1 cellular context compared by ENCODE assay signal in the genomic region with DNA sequence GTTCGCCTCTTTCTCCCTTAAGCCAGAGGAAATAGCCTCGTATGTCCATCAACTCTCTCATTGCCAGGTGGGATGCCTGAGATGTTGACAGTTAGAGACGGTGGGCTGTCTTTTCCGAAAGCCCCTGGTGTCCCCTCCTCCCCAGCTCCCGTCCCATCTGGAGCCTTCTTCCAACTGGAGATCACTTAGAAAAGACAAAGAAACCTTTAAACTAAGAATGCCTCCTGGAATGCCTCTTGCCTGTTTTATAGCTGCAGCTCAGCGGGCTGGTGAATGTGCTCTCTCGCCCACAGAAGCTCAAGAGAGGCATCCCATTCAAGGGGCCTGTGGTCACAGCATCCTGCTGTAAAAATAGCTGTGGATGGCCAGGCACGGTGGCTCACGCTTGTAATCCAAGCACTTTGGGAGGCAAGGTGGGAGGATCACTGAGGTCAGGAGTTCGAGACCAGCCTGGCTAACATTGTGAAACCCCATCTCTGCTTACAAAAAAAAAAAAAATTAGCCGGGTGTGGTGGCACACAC.
TF ChIP-seq lines count a peak whose summit lies in the region.

No MANE protein-coding gene starts in this region.

TF ChIP-seq in GM23338, 12 proteins besides CTCF, POLR2A, EP300 and RAD21 (continued from another document):
- TF ChIP-seq ZNF462 (CRISPR knock-in tag; IDR thresholded peaks at IDR 0.05), result no peak
- TF ChIP-seq ZNF331 (CRISPR knock-in tag; IDR thresholded peaks at IDR 0.05; ENCODE audit: low read depth), result no peak
- TF ChIP-seq, protein P1, sequence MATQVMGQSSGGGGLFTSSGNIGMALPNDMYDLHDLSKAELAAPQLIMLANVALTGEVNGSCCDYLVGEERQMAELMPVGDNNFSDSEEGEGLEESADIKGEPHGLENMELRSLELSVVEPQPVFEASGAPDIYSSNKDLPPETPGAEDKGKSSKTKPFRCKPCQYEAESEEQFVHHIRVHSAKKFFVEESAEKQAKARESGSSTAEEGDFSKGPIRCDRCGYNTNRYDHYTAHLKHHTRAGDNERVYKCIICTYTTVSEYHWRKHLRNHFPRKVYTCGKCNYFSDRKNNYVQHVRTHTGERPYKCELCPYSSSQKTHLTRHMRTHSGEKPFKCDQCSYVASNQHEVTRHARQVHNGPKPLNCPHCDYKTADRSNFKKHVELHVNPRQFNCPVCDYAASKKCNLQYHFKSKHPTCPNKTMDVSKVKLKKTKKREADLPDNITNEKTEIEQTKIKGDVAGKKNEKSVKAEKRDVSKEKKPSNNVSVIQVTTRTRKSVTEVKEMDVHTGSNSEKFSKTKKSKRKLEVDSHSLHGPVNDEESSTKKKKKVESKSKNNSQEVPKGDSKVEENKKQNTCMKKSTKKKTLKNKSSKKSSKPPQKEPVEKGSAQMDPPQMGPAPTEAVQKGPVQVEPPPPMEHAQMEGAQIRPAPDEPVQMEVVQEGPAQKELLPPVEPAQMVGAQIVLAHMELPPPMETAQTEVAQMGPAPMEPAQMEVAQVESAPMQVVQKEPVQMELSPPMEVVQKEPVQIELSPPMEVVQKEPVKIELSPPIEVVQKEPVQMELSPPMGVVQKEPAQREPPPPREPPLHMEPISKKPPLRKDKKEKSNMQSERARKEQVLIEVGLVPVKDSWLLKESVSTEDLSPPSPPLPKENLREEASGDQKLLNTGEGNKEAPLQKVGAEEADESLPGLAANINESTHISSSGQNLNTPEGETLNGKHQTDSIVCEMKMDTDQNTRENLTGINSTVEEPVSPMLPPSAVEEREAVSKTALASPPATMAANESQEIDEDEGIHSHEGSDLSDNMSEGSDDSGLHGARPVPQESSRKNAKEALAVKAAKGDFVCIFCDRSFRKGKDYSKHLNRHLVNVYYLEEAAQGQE (IDR thresholded peaks at IDR 0.05; ENCODE audit: unreplicated experiment), result no peak
- TF ChIP-seq ZNF114 (CRISPR knock-in tag; IDR thresholded peaks at IDR 0.05), result no peak
